Comparison of ENCODE assay signal across 9 cellular contexts in genomic region chr5:106152569-106152968, GRCh38.
"Had no signal": no experiment of that assay in that cellular context is flagged by ENCODE, and none has a peak within 500 bp of the region (broad histone marks: within the 10 kb centered on the region; RNA-seq: fewer than 3 reads in every experiment).

No MANE protein-coding gene starts in this region.

- H3K4me2 ChIP-seq: GM23338, KMS-11 had no signal

- DNase-seq: H7, HFFc6, Karpas-422, KBM-7 had no signal

- H3K4me3 ChIP-seq: GM23338, HAP-1 had no signal

- H3K9me3 ChIP-seq: HAP-1 had no signal

- H3K36me3 ChIP-seq: HAP-1 had no signal

- H3K4me1 ChIP-seq: HAP-1 had no signal

- H3K27ac ChIP-seq: KMS-11 had no signal

- H3K9ac ChIP-seq: KMS-11 had no signal

- H2AFZ ChIP-seq: GM23338 had no signal

- FAIRE-seq: HTR-8/SVneo had no signal

- ATAC-seq: GM23338, HCT116 had no signal
